In the genomic region with DNA sequence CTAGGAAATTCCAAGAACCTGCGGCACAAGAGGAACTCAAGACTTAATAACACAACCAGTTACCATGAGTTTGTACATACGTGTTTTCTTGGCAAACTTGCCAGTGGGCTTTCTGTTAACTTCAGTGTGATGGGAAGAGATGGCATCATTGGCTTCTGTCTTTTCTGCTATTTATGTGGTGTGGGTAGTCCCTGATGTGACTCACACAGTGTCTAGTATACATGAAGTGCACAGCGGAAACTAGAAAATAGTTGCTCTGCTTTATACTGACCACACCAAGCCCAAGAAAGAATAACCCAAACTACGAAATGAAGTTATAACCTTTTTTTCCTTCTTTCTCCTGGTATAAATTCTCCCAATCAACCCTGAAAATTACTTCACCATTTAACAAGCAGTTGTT, we compare ENCODE assay signal across 21 cellular contexts. TPM values are rescaled to one million over a fixed set of nuclear protein-coding genes. Genes with fewer than 3 reads are reported as not detected.
DNase-seq lines count a peak whose midpoint lies in the region; ATAC-seq and TF ChIP-seq lines count a peak whose summit lies in the region.
"Had no signal": no experiment of that assay in that cellular context is flagged by ENCODE, and none has a peak within 500 bp of the region (broad histone marks: within the 10 kb centered on the region; RNA-seq: fewer than 3 reads in every experiment).

No MANE protein-coding gene starts in this region.

- H3K4me3 Mint-ChIP-seq in activated T-cell treated with anti-CD3 and anti-CD28 coated beads, Interleukin-2, amount 50 U/mL, for 24 hours, result no peak overlapping the region
- H3K4me3 Mint-ChIP-seq: activated naive CD8-positive, alpha-beta T cell; CD4-positive, CD25-positive, alpha-beta regulatory T cell; GM23338 had no signal

- H2AFZ ChIP-seq in smooth muscle cell (ENCODE audit: low read depth), result no peak overlapping the region
- H2AFZ ChIP-seq: GM23338 had no signal

- H3K9me3 Mint-ChIP-seq in activated T-cell treated with anti-CD3 and anti-CD28 coated beads, Interleukin-2, amount 50 U/mL, for 24 hours, result no peaks in the 10 kb centered on the region
- H3K9me3 Mint-ChIP-seq: CD4-positive, CD25-positive, alpha-beta regulatory T cell; GM23338 had no signal

- H3K36me3 Mint-ChIP-seq in activated T-cell treated with anti-CD3 and anti-CD28 coated beads, Interleukin-2, amount 50 U/mL, for 24 hours (ENCODE audit: low read depth), result peaks cover 81% of the 10 kb centered on the region

- H3F3A ChIP-seq in smooth muscle cell (ENCODE audit: low read depth), result no peaks in the 10 kb centered on the region

- no peaks in the 10 kb centered on the region for H3K4me1 ChIP-seq in smooth muscle cell (ENCODE audit: low read depth)

- peak overlapping the region; percentile 57 for H3K27ac Mint-ChIP-seq in activated T-cell treated with anti-CD3 and anti-CD28 coated beads, Interleukin-2, amount 50 U/mL, for 24 hours
- H3K27ac Mint-ChIP-seq: GM23338 had no signal

- WGBS in smooth muscle cell (ENCODE audit: low lambda C conversion rate), result 80% methylated on average over 4 of the region's 4 CpGs

- no peaks in the 10 kb centered on the region for H3K9me3 ChIP-seq in smooth muscle cell (replicated peaks; ENCODE audit: low read depth)
- H3K9me3 ChIP-seq: MG63, sigmoid colon had no signal

- no peak overlapping the region for H3K9ac ChIP-seq in smooth muscle cell (ENCODE audit: low read depth)

- no peak overlapping the region for H3K4me3 ChIP-seq in smooth muscle cell
- H3K4me3 ChIP-seq: GM23338, MG63, sigmoid colon had no signal

- ATAC-seq in GM21360 (IDR thresholded peaks at IDR 0.05; ENCODE audit: unreplicated experiment) (peak; percentile 69), HG03571 (IDR thresholded peaks at IDR 0.05; ENCODE audit: unreplicated experiment) (peak; percentile 63), HG03457 (IDR thresholded peaks at IDR 0.05; ENCODE audit: unreplicated experiment) (no peak), HG03354 (IDR thresholded peaks at IDR 0.05; ENCODE audit: poor library complexity, severe bottlenecking, unreplicated experiment) (no peak)
- ATAC-seq: GM23338 had no signal

- peaks cover 41% of the 10 kb centered on the region for H3K4me1 Mint-ChIP-seq in activated T-cell treated with anti-CD3 and anti-CD28 coated beads, Interleukin-2, amount 50 U/mL, for 24 hours (ENCODE audit: low read depth)
- H3K4me1 Mint-ChIP-seq: GM23338 had no signal

- H3K4me2 ChIP-seq in smooth muscle cell, result no peak overlapping the region
- H3K4me2 ChIP-seq: GM23338 had no signal

- no peak for DNase-seq in activated T-cell treated with anti-CD3 and anti-CD28 coated beads, Interleukin-2, amount 50 U/mL, for 24 hours
- DNase-seq in activated T-cell treated with anti-CD3 and anti-CD28 coated beads, Interleukin-2, amount 50 U/mL, for 48 hours, result no peak
- no peak for DNase-seq in smooth muscle cell (lab: John Stamatoyannopoulos, UW; ENCODE audit: unreplicated experiment)
- no peak for DNase-seq in effector CD8-positive, alpha-beta T cell (lab: John Stamatoyannopoulos, UW)
- DNase-seq: ACHN; brain microvascular endothelial cell; CD4-positive, CD25-positive, alpha-beta regulatory T cell; DMS79; effector memory CD4-positive, alpha-beta T cell; head of caudate nucleus; MG63; NCI-H1694 treated with DMSO at 0.1 percent for 48 hours; RPMI8226; sigmoid colon; SW 1271 had no signal

- H3K27me3 ChIP-seq in smooth muscle cell (ENCODE audit: low read depth), result no peaks in the 10 kb centered on the region
- H3K27me3 ChIP-seq: brain microvascular endothelial cell, MG63, sigmoid colon had no signal

- H3K79me2 ChIP-seq in smooth muscle cell (ENCODE audit: low read depth), result no peaks in the 10 kb centered on the region

- no peak for TF ChIP-seq CTCF in smooth muscle cell (IDR thresholded peaks at IDR 0.05; ENCODE audit: borderline replicate concordance, insufficient read depth, poor library complexity, severe bottlenecking)

- no peaks in the 10 kb centered on the region for H4K20me1 ChIP-seq in smooth muscle cell (ENCODE audit: low read depth)

- no peaks in the 10 kb centered on the region for H3K36me3 ChIP-seq in smooth muscle cell (ENCODE audit: low read depth)
- H3K36me3 ChIP-seq: brain microvascular endothelial cell, MG63, sigmoid colon had no signal

- H3K27ac ChIP-seq in smooth muscle cell (ENCODE audit: low read depth), result peak overlapping the region; percentile 36
- H3K27ac ChIP-seq: brain microvascular endothelial cell, sigmoid colon had no signal

- no peaks in the 10 kb centered on the region for H3K27me3 Mint-ChIP-seq in activated T-cell treated with anti-CD3 and anti-CD28 coated beads, Interleukin-2, amount 50 U/mL, for 24 hours
- H3K27me3 Mint-ChIP-seq: activated naive CD8-positive, alpha-beta T cell; CD4-positive, CD25-positive, alpha-beta regulatory T cell had no signal

RNA-seq across cellular contexts. Expression of a gene that starts 24.5 kb away (rescaled TPM):
- 7.9 and 9.8 TPM in 2 replicates for total RNA-seq in smooth muscle cell
- 1.0 and 4.8 TPM in 2 replicates for polyA plus RNA-seq in smooth muscle cell
- total RNA-seq: GM23338 had no signal
- polyA plus RNA-seq: GM23338 had no signal

RNA-seq across cellular contexts. Expression of a gene that starts 53.1 kb away (rescaled TPM):
- total RNA-seq in smooth muscle cell, result 95.2 and 112 TPM in 2 replicates
- 58.3 and 68.9 TPM in 2 replicates for polyA plus RNA-seq in smooth muscle cell

Comparison
In these comparisons a context has a peak if more than half of its experiments do, and no peak if none do; other contexts are left out.
1. ATAC-seq: peak in GM21360 (single experiment) and HG03571 (single experiment); none in HG03457 (single experiment) and HG03354 (single experiment).